In the genomic region with DNA sequence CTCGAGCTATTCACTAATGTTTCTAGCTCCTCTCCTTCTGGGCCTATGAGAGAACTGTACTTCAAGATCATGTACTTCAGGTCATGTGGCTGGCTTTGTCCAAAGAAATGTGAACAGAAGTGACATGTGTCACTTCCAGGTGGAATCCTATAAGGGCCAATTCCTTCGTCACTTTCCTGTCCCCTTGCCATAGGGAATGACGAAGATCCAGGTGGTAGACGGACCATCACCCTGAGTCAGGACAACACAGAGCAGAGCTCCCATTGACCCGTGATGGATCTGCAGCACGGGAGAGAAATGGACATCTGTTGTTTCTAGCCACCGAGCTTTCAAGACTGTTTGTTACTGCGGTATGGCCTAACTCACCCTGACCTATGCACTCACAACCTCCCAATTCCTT, we compare ENCODE assay signal across 17 cellular contexts.
DNase-seq lines count a peak whose midpoint lies in the region; ATAC-seq, FAIRE-seq and TF ChIP-seq lines count a peak whose summit lies in the region.
"Had no signal": no experiment of that assay in that cellular context is flagged by ENCODE, and none has a peak within 500 bp of the region (broad histone marks: within the 10 kb centered on the region; RNA-seq: fewer than 3 reads in every experiment).

No MANE protein-coding gene starts in this region.

- BruUV-seq in Caco-2 (replicated peaks; lab: Mats Ljungman, UMichigan): no TSS peak

- H3K36me3 Mint-ChIP-seq in Caco-2 (ENCODE audit: insufficient read depth, unreplicated experiment): peaks cover 9% of the 10 kb centered on the region
- H3K36me3 Mint-ChIP-seq in progenitor cell of endocrine pancreas (ENCODE audit: insufficient read depth): no peaks in the 10 kb centered on the region
- no peaks in the 10 kb centered on the region for H3K36me3 Mint-ChIP-seq in GM23338 (ENCODE audit: low read depth)
- H3K36me3 Mint-ChIP-seq: CD8-positive, alpha-beta T cell had no signal

- H3K79me2 ChIP-seq in keratinocyte (ENCODE audit: control insufficient read depth, insufficient read depth, low read length) (no peaks in the 10 kb centered on the region), GM23338 (replicated peaks; ENCODE audit: insufficient read depth) (no peaks in the 10 kb centered on the region)

- DNase-seq in Caco-2: no peak
- DNase-seq in RWPE2 (ENCODE audit: low spot score): no peak
- DNase-seq in keratinocyte (ENCODE audit: low read depth, low spot score): no peak
- no peak for DNase-seq in progenitor cell of endocrine pancreas (ENCODE audit: low spot score, unreplicated experiment)
- DNase-seq in GM23338 (ENCODE audit: low spot score): no peak
- DNase-seq: 8988T; CD8-positive, alpha-beta T cell; DMS 273 treated with DMSO at 0.1 percent for 48 hours; DMS53; DND-41 had no signal

- H3K4me3 ChIP-seq in Caco-2 (ENCODE audit: low read depth, low read length) (no peak overlapping the region), RWPE2 (ENCODE audit: severe bottlenecking) (no peak overlapping the region), keratinocyte (ENCODE audit: control insufficient read depth in 2 of 3, extremely low read depth in 1 of 3, insufficient read depth in 2 of 3, low read depth in 1 of 3, low read length in 3 of 3) (no peak overlapping the region), GM23338 (no peak overlapping the region)
- H3K4me3 ChIP-seq: BLaER1 treated with 17β-estradiol and CSF1 and Interleukin-3, amounts not matched to agents 10 nM and 100 nM; GM12878; HAP-1 had no signal

- H4K20me1 ChIP-seq in keratinocyte (ENCODE audit: control insufficient read depth, extremely low read depth, insufficient read depth, low read length): no peaks in the 10 kb centered on the region
- no peaks in the 10 kb centered on the region for H4K20me1 ChIP-seq in GM23338 (replicated peaks; ENCODE audit: insufficient read depth)
- H4K20me1 ChIP-seq: BLaER1 treated with 17β-estradiol and CSF1 and Interleukin-3, amounts not matched to agents 10 nM and 100 nM had no signal

- H3K4me1 Mint-ChIP-seq in Caco-2 (ENCODE audit: low read depth, unreplicated experiment): peaks cover 61% of the 10 kb centered on the region
- peaks cover 24% of the 10 kb centered on the region for H3K4me1 Mint-ChIP-seq in progenitor cell of endocrine pancreas (ENCODE audit: low read depth)
- H3K4me1 Mint-ChIP-seq in GM23338: no peaks in the 10 kb centered on the region
- H3K4me1 Mint-ChIP-seq: B cell had no signal

- H3K9me2 ChIP-seq in GM23338 (ENCODE audit: insufficient read depth): 0 out of 2 replicates have a peak, but pooled peaks cover 5% of the 10 kb centered on the region

- ATAC-seq in RWPE2 (ENCODE audit: low read depth): no peak
- no peak for ATAC-seq in GM21423 (IDR thresholded peaks at IDR 0.05; ENCODE audit: unreplicated experiment)
- no peak for ATAC-seq in HG02884 (IDR thresholded peaks at IDR 0.05; ENCODE audit: unreplicated experiment)
- ATAC-seq in GM23338: no peak
- ATAC-seq: CD8-positive, alpha-beta T cell; GM12878 had no signal

- H3K4me3 Mint-ChIP-seq in Caco-2 (ENCODE audit: unreplicated experiment): no peak overlapping the region
- H3K4me3 Mint-ChIP-seq in progenitor cell of endocrine pancreas (ENCODE audit: low read depth): no peak overlapping the region
- H3K4me3 Mint-ChIP-seq in GM23338: no peak overlapping the region
- H3K4me3 Mint-ChIP-seq: B cell; CD8-positive, alpha-beta T cell had no signal

- H2AFZ ChIP-seq in keratinocyte (ENCODE audit: control insufficient read depth, low read length) (no peak overlapping the region), GM23338 (no peak overlapping the region)

- peak; percentile 29 for FAIRE-seq in keratinocyte (lab: Jason Lieb, UNC)
- FAIRE-seq: GM12878 had no signal

- H3K4me1 ChIP-seq in Caco-2 (peaks cover 57% of the 10 kb centered on the region), RWPE2 (ENCODE audit: insufficient read depth, poor library complexity, severe bottlenecking) (peaks cover 21% of the 10 kb centered on the region), keratinocyte (ENCODE audit: control insufficient read depth, extremely low read depth, insufficient read depth, low read length) (peaks cover 36% of the 10 kb centered on the region), GM23338 (ENCODE audit: insufficient read depth) (no peaks in the 10 kb centered on the region)
- H3K4me1 ChIP-seq: BLaER1 treated with 17β-estradiol and CSF1 and Interleukin-3, amounts not matched to agents 10 nM and 100 nM; HAP-1 had no signal

- H3K27ac ChIP-seq in RWPE2 (ENCODE audit: poor library complexity, severe bottlenecking) (peak overlapping the region; percentile 91), keratinocyte (ENCODE audit: control insufficient read depth, insufficient read depth, low read length) (no peak overlapping the region), GM23338 (ENCODE audit: low read depth) (no peak overlapping the region)
- H3K27ac ChIP-seq: BLaER1 treated with 17β-estradiol and CSF1 and Interleukin-3, amounts not matched to agents 10 nM and 100 nM; HL-60 had no signal

- no peaks in the 10 kb centered on the region for H3K36me3 ChIP-seq in Caco-2 (ENCODE audit: control insufficient read depth, insufficient read depth, low read length)
- H3K36me3 ChIP-seq in RWPE2 (ENCODE audit: low read depth): no peaks in the 10 kb centered on the region
- no peaks in the 10 kb centered on the region for H3K36me3 ChIP-seq in keratinocyte (ENCODE audit: control insufficient read depth in 2 of 2, extremely low read depth in 1 of 2, insufficient read depth in 2 of 2, low read length in 2 of 2)
- no peaks in the 10 kb centered on the region for H3K36me3 ChIP-seq in GM23338 (ENCODE audit: insufficient read depth)
- H3K36me3 ChIP-seq: BLaER1 treated with 17β-estradiol and CSF1 and Interleukin-3, amounts not matched to agents 10 nM and 100 nM; HAP-1 had no signal

- CTCF ChIA-PET in Caco-2 (lab: Charles Lee): no interaction called here

- H3K9me3 Mint-ChIP-seq in Caco-2 (ENCODE audit: unreplicated experiment): peaks cover 10% of the 10 kb centered on the region
- H3K9me3 Mint-ChIP-seq in progenitor cell of endocrine pancreas (ENCODE audit: low read depth): no peaks in the 10 kb centered on the region
- H3K9me3 Mint-ChIP-seq in GM23338: no peaks in the 10 kb centered on the region; the same call in 2 of the 3 replicates
- H3K9me3 Mint-ChIP-seq: CD8-positive, alpha-beta T cell had no signal

- H3K9ac ChIP-seq in keratinocyte (ENCODE audit: control insufficient read depth, extremely low read depth, insufficient read depth, low read length): no peak overlapping the region
- H3K9ac ChIP-seq: BLaER1 treated with 17β-estradiol and CSF1 and Interleukin-3, amounts not matched to agents 10 nM and 100 nM had no signal

- no peaks in the 10 kb centered on the region for H3K27me3 ChIP-seq in Caco-2 (replicated peaks; ENCODE audit: control insufficient read depth, insufficient read depth, low read length)
- no peaks in the 10 kb centered on the region for H3K27me3 ChIP-seq in RWPE2 (ENCODE audit: insufficient read depth, poor library complexity, severe bottlenecking)
- H3K27me3 ChIP-seq in keratinocyte (ENCODE audit: control insufficient read depth, extremely low read depth, insufficient read depth, low read length): no peaks in the 10 kb centered on the region
- H3K27me3 ChIP-seq in GM23338 (ENCODE audit: insufficient read depth): no peaks in the 10 kb centered on the region
- H3K27me3 ChIP-seq: BLaER1 treated with 17β-estradiol and CSF1 and Interleukin-3, amounts not matched to agents 10 nM and 100 nM had no signal

- H3K27ac Mint-ChIP-seq in Caco-2 (ENCODE audit: unreplicated experiment): peak overlapping the region; percentile 53
- no peak overlapping the region for H3K27ac Mint-ChIP-seq in progenitor cell of endocrine pancreas
- no peak overlapping the region for H3K27ac Mint-ChIP-seq in GM23338
- H3K27ac Mint-ChIP-seq: B cell; CD8-positive, alpha-beta T cell had no signal

- no peaks in the 10 kb centered on the region for H3F3A ChIP-seq in GM23338 (replicated peaks; ENCODE audit: low read depth)

- H3K9me1 ChIP-seq in keratinocyte (ENCODE audit: control insufficient read depth, extremely low read depth, insufficient read depth, low read length): no peaks in the 10 kb centered on the region

- H3K9me3 ChIP-seq in Caco-2: no peaks in the 10 kb centered on the region
- H3K9me3 ChIP-seq in RWPE2 (ENCODE audit: severe bottlenecking): no peaks in the 10 kb centered on the region
- no peaks in the 10 kb centered on the region for H3K9me3 ChIP-seq in keratinocyte (ENCODE audit: control insufficient read depth, low read depth, low read length)
- H3K9me3 ChIP-seq: BLaER1 treated with 17β-estradiol and CSF1 and Interleukin-3, amounts not matched to agents 10 nM and 100 nM; HAP-1 had no signal

- H3K4me2 ChIP-seq in keratinocyte (ENCODE audit: control insufficient read depth, extremely low read depth, insufficient read depth, low read depth, low read length) (no peak overlapping the region), GM23338 (no peak overlapping the region)
- H3K4me2 ChIP-seq: BLaER1 treated with 17β-estradiol and CSF1 and Interleukin-3, amounts not matched to agents 10 nM and 100 nM had no signal

- intact Hi-C loops in Caco-2 (cut with micrococcal nuclease; ENCODE audit: unreplicated experiment): no loop called here

- POLR2A ChIA-PET in Caco-2 (lab: Charles Lee): no interaction called here

- H3K27me3 Mint-ChIP-seq in Caco-2 (ENCODE audit: insufficient read depth, unreplicated experiment) (no peaks in the 10 kb centered on the region), progenitor cell of endocrine pancreas (no peaks in the 10 kb centered on the region), GM23338 (ENCODE audit: insufficient read depth, low read depth, poor library complexity) (no peaks in the 10 kb centered on the region)

- dilution Hi-C loops in keratinocyte (cut with MboI; ENCODE audit: extremely low pct_ligation_motif_present, low sequenced_read_pairs): no loop called here

- TF ChIP-seq CTCF in Caco-2 (IDR thresholded peaks at IDR 0.05; ENCODE audit: insufficient read depth in 1 of 2, low read depth in 1 of 2, low read length in 1 of 2, severe bottlenecking in 1 of 2, unreplicated experiment in 1 of 2) (no peak), RWPE2 (IDR thresholded peaks at IDR 0.05; ENCODE audit: poor library complexity, severe bottlenecking) (no peak), keratinocyte (optimal IDR thresholded peaks at IDR 0.05 in 1 of 3, IDR thresholded peaks at IDR 0.05 in 1 of 3, conservative IDR thresholded peaks at IDR 0.05 in 1 of 3; ENCODE audit: extremely low read depth in 1 of 3, insufficient read depth in 2 of 3, low read length in 3 of 3) (no peak), progenitor cell of endocrine pancreas (IDR thresholded peaks at IDR 0.05; ENCODE audit: unreplicated experiment) (no peak), GM23338 (conservative IDR thresholded peaks at IDR 0.05; ENCODE audit: low read depth in 2 of 2) (no peak)

TF ChIP-seq in GM23338, 12 proteins besides CTCF, POLR2A, EP300 and RAD21 (continues in another document):
- no peak for TF ChIP-seq EZH2 (IDR thresholded peaks at IDR 0.05; ENCODE audit: low read depth, unreplicated experiment)
- TF ChIP-seq NANOG (IDR thresholded peaks at IDR 0.05; ENCODE audit: borderline replicate concordance): no peak
